Comparison of ENCODE assay signal across 13 cellular contexts in genomic region chr3:195196266-195196665, GRCh38.
DNase-seq lines count a peak whose midpoint lies in the region; ATAC-seq and TF ChIP-seq lines count a peak whose summit lies in the region.
"Had no signal": no experiment of that assay in that cellular context is flagged by ENCODE, and none has a peak within 500 bp of the region (broad histone marks: within the 10 kb centered on the region; RNA-seq: fewer than 3 reads in every experiment).

No MANE protein-coding gene starts in this region.

- no peaks in the 10 kb centered on the region for H3K36me3 ChIP-seq in mammary epithelial cell (ENCODE audit: insufficient read depth, low read length)
- H3K36me3 ChIP-seq: gastrocnemius medialis had no signal

- peaks cover 24% of the 10 kb centered on the region for H3K4me1 ChIP-seq in mammary epithelial cell (ENCODE audit: insufficient read depth, low read length)
- H3K4me1 ChIP-seq: gastrocnemius medialis had no signal

- H3K79me2 ChIP-seq in mammary epithelial cell (ENCODE audit: insufficient read depth, low read length), result peaks cover 16% of the 10 kb centered on the region

- intact Hi-C loops in Right ventricle myocardium inferior (cut with DNase I), result no loop called here
- intact Hi-C loops in cardiac septum (cut with DNase I), result no loop called here
- intact Hi-C loops in mammary epithelial cell (cut with micrococcal nuclease), result no loop called here

- peak overlapping the region; percentile 67 for H2AFZ ChIP-seq in mammary epithelial cell (ENCODE audit: low read depth, low read length)

- DNase-seq in Right ventricle myocardium inferior (ENCODE audit: missing footprints), result no peak
- DNase-seq in cardiac septum (ENCODE audit: low spot score), result no peak
- peak; percentile 42 for DNase-seq in mammary epithelial cell
- DNase-seq in iris pigment epithelial cell (ENCODE audit: low read depth), result peak; percentile 69
- DNase-seq in substantia nigra (lab: John Stamatoyannopoulos, UW), result no peak
- no peak for DNase-seq in NCI-H2171 treated with DMSO at 0.1 percent for 48 hours (lab: John Stamatoyannopoulos, UW)
- DNase-seq in stimulated activated naive CD8-positive, alpha-beta T cell treated with anti-CD3 and anti-CD28 coated beads, Interleukin-15, Interleukin-2, amounts not matched to agents 100 U/mL and 50 U/mL, for 24 hours, result no peak
- DNase-seq in GF-D8 (lab: John Stamatoyannopoulos, UW), result no peak
- DNase-seq: CD4-positive, alpha-beta T cell; gastrocnemius medialis; NCI-H2171; stimulated activated CD4-positive, alpha-beta T cell treated with anti-CD3 and anti-CD28 coated beads, Interleukin-4, amount 100 ng/mL, for 1 hour had no signal

- no TSS peak for BruUV-seq in mammary epithelial cell (replicated peaks; lab: Mats Ljungman, UMichigan)

- WGBS in mammary epithelial cell (ENCODE audit: low coverage, missing lambda C conversion rate), result 70% methylated on average over 5 of the region's 5 CpGs

- peak; percentile 39 for ATAC-seq in Right ventricle myocardium inferior
- no peak for ATAC-seq in stimulated activated naive CD8-positive, alpha-beta T cell treated with anti-CD3 and anti-CD28 coated beads, Interleukin-15, Interleukin-2, amounts not matched to agents 100 U/mL and 50 U/mL, for 24 hours
- ATAC-seq: gastrocnemius medialis had no signal

- H3K4me3 ChIP-seq in mammary epithelial cell (replicated peaks in 1 of 3; ENCODE audit: insufficient read depth in 1 of 3, low read depth in 2 of 3, low read length in 3 of 3), result no peak overlapping the region
- H3K4me3 ChIP-seq: gastrocnemius medialis had no signal

- H4K20me1 ChIP-seq in mammary epithelial cell (ENCODE audit: insufficient read depth, low read length), result no peaks in the 10 kb centered on the region

- no peaks in the 10 kb centered on the region for H3K27me3 ChIP-seq in mammary epithelial cell (ENCODE audit: insufficient read depth, low read length)
- H3K27me3 ChIP-seq: gastrocnemius medialis had no signal

- H3K4me2 ChIP-seq in mammary epithelial cell (ENCODE audit: insufficient read depth, low read depth, low read length), result peak overlapping the region; percentile 9

- no peaks in the 10 kb centered on the region for H3K9me3 ChIP-seq in mammary epithelial cell (replicated peaks; ENCODE audit: insufficient read depth, low read length)
- H3K9me3 ChIP-seq: gastrocnemius medialis had no signal

- H3K27ac ChIP-seq in mammary epithelial cell (ENCODE audit: insufficient read depth, low read depth, low read length) (no peak overlapping the region), substantia nigra (ENCODE audit: low read depth, low read length, poor library complexity, severe bottlenecking) (no peak overlapping the region)
- H3K27ac ChIP-seq: gastrocnemius medialis, HL-60 had no signal

- dilution Hi-C loops in mammary epithelial cell (cut with HindIII; ENCODE audit: low sequenced_read_pairs), result no loop called here

- in situ Hi-C loops in mammary epithelial cell (cut with MboI; ENCODE audit: low sequenced_read_pairs in 2 of 2), result no loop called here

- no peak overlapping the region for H3K9ac ChIP-seq in mammary epithelial cell (ENCODE audit: insufficient read depth, low read length)

- CTCF ChIA-PET in mammary epithelial cell (lab: Charles Lee; ENCODE audit: low non-redundant PET), result no interaction called here

- no peak for TF ChIP-seq CTCF in mammary epithelial cell (conservative IDR thresholded peaks at IDR 0.05 in 1 of 2, IDR thresholded peaks at IDR 0.05 in 1 of 2; ENCODE audit: extremely low read depth in 1 of 2, insufficient read depth in 1 of 2, low read depth in 1 of 2, low read length in 2 of 2)

Comparison
In these comparisons a context has a peak if more than half of its experiments do, and no peak if none do; other contexts are left out.
1. DNase-seq: peak in mammary epithelial cell (single experiment) and iris pigment epithelial cell (single experiment); none in Right ventricle myocardium inferior (single experiment), cardiac septum (single experiment), substantia nigra (0 of 49), NCI-H2171 treated with DMSO at 0.1 percent for 48 hours (single experiment), stimulated activated naive CD8-positive, alpha-beta T cell treated with anti-CD3 and anti-CD28 coated beads, Interleukin-15, Interleukin-2, amounts not matched to agents 100 U/mL and 50 U/mL, for 24 hours (single experiment) and GF-D8 (single experiment).